8 cellular contexts compared by ENCODE assay signal in genomic region chrX:150362599-150363481, GRCh38. TPM values are rescaled to one million over a fixed set of nuclear protein-coding genes. Genes with fewer than 3 reads are reported as not detected.
DNase-seq lines count a peak whose midpoint lies in the region; ATAC-seq and TF ChIP-seq lines count a peak whose summit lies in the region.

A gene with protein sequence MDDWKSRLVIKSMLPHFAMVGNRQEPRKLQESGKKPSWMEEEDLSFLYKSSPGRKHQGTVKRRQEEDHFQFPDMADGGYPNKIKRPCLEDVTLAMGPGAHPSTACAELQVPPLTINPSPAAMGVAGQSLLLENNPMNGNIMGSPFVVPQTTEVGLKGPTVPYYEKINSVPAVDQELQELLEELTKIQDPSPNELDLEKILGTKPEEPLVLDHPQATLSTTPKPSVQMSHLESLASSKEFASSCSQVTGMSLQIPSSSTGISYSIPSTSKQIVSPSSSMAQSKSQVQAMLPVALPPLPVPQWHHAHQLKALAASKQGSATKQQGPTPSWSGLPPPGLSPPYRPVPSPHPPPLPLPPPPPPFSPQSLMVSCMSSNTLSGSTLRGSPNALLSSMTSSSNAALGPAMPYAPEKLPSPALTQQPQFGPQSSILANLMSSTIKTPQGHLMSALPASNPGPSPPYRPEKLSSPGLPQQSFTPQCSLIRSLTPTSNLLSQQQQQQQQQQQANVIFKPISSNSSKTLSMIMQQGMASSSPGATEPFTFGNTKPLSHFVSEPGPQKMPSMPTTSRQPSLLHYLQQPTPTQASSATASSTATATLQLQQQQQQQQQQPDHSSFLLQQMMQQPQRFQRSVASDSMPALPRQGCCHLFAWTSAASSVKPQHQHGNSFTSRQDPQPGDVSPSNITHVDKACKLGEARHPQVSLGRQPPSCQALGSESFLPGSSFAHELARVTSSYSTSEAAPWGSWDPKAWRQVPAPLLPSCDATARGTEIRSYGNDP (plus strand): TSS chrX:150363317. CDS start chrX:150445517, 82,200 bp downstream.

- intact Hi-C loops in CD14-positive monocyte (cut with micrococcal nuclease): loop anchor here (5.0 to 10.0 kb wide), 4 partner anchors 112 to 204 kb away; partner anchors contain the start of gene MTM1 (in 1 of the 2)

- DNase-seq in CD14-positive monocyte (ENCODE audit: low spot score): peak; percentile 74
- DNase-seq in activated CD4-positive, alpha-beta T cell treated with anti-CD3 and anti-CD28 coated beads for 24 hours (ENCODE audit: low read depth in 2 of 2): peak; percentile 34 to 36
- DNase-seq in dedifferentiated amniotic fluid mesenchymal stem cell (ENCODE audit: extremely low spot score): peak; percentile 62
- DNase-seq in left kidney (ENCODE audit: low read depth, low spot score): peak; percentile 82
- peak; percentile 30 to 48 for DNase-seq in stimulated activated CD4-positive, alpha-beta T cell treated with anti-CD3 and anti-CD28 coated beads, Interleukin-12 subunit alpha, Interleukin-12 subunit beta, amount 100 ng/mL, for 24 hours (ENCODE audit: low read depth in 2 of 2)
- DNase-seq in NK-92 treated with Interleukin-12 subunit alpha and Interleukin-12 subunit beta, amount 100 ng/mL, for 24 hours (lab: John Stamatoyannopoulos, UW): no peak

- no peak within 1 kb of the TSS for H3K27ac ChIP-seq in HUES64 (ENCODE audit: low read depth, low read length)

- 1% methylated on average over 79 of the region's 88 CpGs for WGBS in HUES64

- H3K4me3 ChIP-seq in HUES64 (ENCODE audit: low read length): peak within 1 kb of the TSS; percentile 60

- H3K36me3 Mint-ChIP-seq in CD14-positive monocyte: peaks cover 0 to 5% of the 10 kb centered on the region in 2 donors

- peaks cover 80% of the 10 kb centered on the region for H3K27me3 ChIP-seq in HUES64 (ENCODE audit: insufficient read depth, low read length)

- peaks cover 28% of the 10 kb centered on the region for H3K4me1 Mint-ChIP-seq in CD14-positive monocyte

- no peak for TF ChIP-seq CTCF in CD14-positive monocyte (IDR thresholded peaks at IDR 0.05)

- H3K9ac ChIP-seq in HUES64 (ENCODE audit: low read depth, low read length): no peak within 1 kb of the TSS

- ATAC-seq in GM21717 (IDR thresholded peaks at IDR 0.05; ENCODE audit: unreplicated experiment): no peak

- no peaks in the 10 kb centered on the region for H3K9me3 ChIP-seq in HUES64 (ENCODE audit: insufficient read depth, low read depth, low read length)

- H3K9me3 Mint-ChIP-seq in CD14-positive monocyte: peaks cover 0 to 36% (median 12%) of the 10 kb centered on the region in 7 donors

- peaks cover 55 to 85% (median 63%) of the 10 kb centered on the region in 3 donors for H3K27me3 Mint-ChIP-seq in CD14-positive monocyte (ENCODE audit: low read depth in 3 of 3)

- H3K36me3 ChIP-seq in HUES64 (ENCODE audit: insufficient read depth, low read length): no peaks in the 10 kb centered on the region

- peaks cover 4% of the 10 kb centered on the region for H3K4me1 ChIP-seq in HUES64 (ENCODE audit: insufficient read depth, low read length)

- H3K27ac Mint-ChIP-seq in CD14-positive monocyte: peak within 1 kb of the TSS in 3 of 7 donors; percentile 48 to 65 (median 54)

- H3K4me3 Mint-ChIP-seq in CD14-positive monocyte: peak within 1 kb of the TSS; percentile 83 to 92

RNA-seq across cellular contexts. Expression of the gene that starts here (rescaled TPM):
- polyA plus RNA-seq in CD14-positive monocyte: not detected
- polyA plus RNA-seq in HUES64 (2013, experiment 1 of 2): 0.40 TPM
- polyA plus RNA-seq in HUES64 (2013, experiment 2 of 2): 0.70 TPM

Comparison
In these comparisons a context has a peak if more than half of its experiments do, and no peak if none do; other contexts are left out.
1. Peak in DNase-seq in CD14-positive monocyte; RNA of the gene not detected or under 1 TPM.